Comparison of ENCODE assay signal across 9 cellular contexts in genomic region chr2:148971547-148971946, GRCh38.
DNase-seq lines count a peak whose midpoint lies in the region; ATAC-seq and TF ChIP-seq lines count a peak whose summit lies in the region.
"Had no signal": no experiment of that assay in that cellular context is flagged by ENCODE, and none has a peak within 500 bp of the region (broad histone marks: within the 10 kb centered on the region; RNA-seq: fewer than 3 reads in every experiment).

No MANE protein-coding gene starts in this region.

- peak; percentile 85 for ATAC-seq in GM19035 (IDR thresholded peaks at IDR 0.05; ENCODE audit: unreplicated experiment)
- peak; percentile 88 for ATAC-seq in GM21576 (IDR thresholded peaks at IDR 0.05; ENCODE audit: unreplicated experiment)
- ATAC-seq in HG03135 (IDR thresholded peaks at IDR 0.05; ENCODE audit: unreplicated experiment), result peak; percentile 89
- ATAC-seq in natural killer cell, result peak; percentile 78 to 92 (median 80)

- no peak for DNase-seq in natural killer cell
- no peak for DNase-seq in occipital lobe (lab: John Stamatoyannopoulos, UW)
- DNase-seq in 8988T, result no peak
- no peak for DNase-seq in SHP77 (lab: John Stamatoyannopoulos, UW)

- intact Hi-C loops in natural killer cell (cut with micrococcal nuclease), result no loop called here

- H3K27ac Mint-ChIP-seq in natural killer cell, result peak overlapping the region; percentile 19 to 66
- H3K27ac Mint-ChIP-seq: memory B cell; T-helper 2 cell treated with Interferon-gamma antibody and Interleukin-4, amounts not matched to agents 5 μg/mL and 100 μg/mL, for 36 hours had no signal

- H3K4me1 Mint-ChIP-seq in natural killer cell, result peaks cover 37 to 38% of the 10 kb centered on the region in 2 donors

- no peak for TF ChIP-seq CTCF in natural killer cell (IDR thresholded peaks at IDR 0.05)

- H3K4me3 Mint-ChIP-seq in natural killer cell, result peak overlapping the region; percentile 68
- H3K4me3 Mint-ChIP-seq: memory B cell; T-helper 2 cell treated with Interferon-gamma antibody and Interleukin-4, amounts not matched to agents 5 μg/mL and 100 μg/mL, for 36 hours had no signal

- H3K36me3 Mint-ChIP-seq in natural killer cell, result no peaks in the 10 kb centered on the region

- H3K9me3 Mint-ChIP-seq in natural killer cell, result no peaks in the 10 kb centered on the region
- H3K9me3 Mint-ChIP-seq: memory B cell; T-helper 2 cell treated with Interferon-gamma antibody and Interleukin-4, amounts not matched to agents 5 μg/mL and 100 μg/mL, for 36 hours had no signal

- no peaks in the 10 kb centered on the region for H3K27me3 Mint-ChIP-seq in natural killer cell (ENCODE audit: low read depth in 2 of 2)
- H3K27me3 Mint-ChIP-seq: memory B cell had no signal
